15 cellular contexts compared by ENCODE assay signal in genomic region chr19:38261942-38262341, GRCh38. TPM values are rescaled to one million over a fixed set of nuclear protein-coding genes. Genes with fewer than 3 reads are reported as not detected.
DNase-seq lines count a peak whose midpoint lies in the region; ATAC-seq and TF ChIP-seq lines count a peak whose summit lies in the region.
"Not testable (repeated sequence)": the region's sequence is repeated elsewhere in the genome, so short reads cannot be mapped to it uniquely, and the experiment has no call there.
"Had no signal": no experiment of that assay in that cellular context is flagged by ENCODE, and none has a peak within 500 bp of the region (broad histone marks: within the 10 kb centered on the region; RNA-seq: fewer than 3 reads in every experiment).

No MANE protein-coding gene starts in this region.

- not testable (repeated sequence) for H2BK120ac ChIP-seq in trophoblast cell (ENCODE audit: insufficient read depth, low read length, poor library complexity)

- H3K27me3 Mint-ChIP-seq in endodermal cell (ENCODE audit: insufficient read depth); glutamatergic neuron (ENCODE audit: unreplicated experiment); stimulated activated memory B cell treated with anti-CD40 and anti-IgM and Interleukin-4, amounts not matched to agents 10 μg/mL and 1 μg/mL and 100 μg/mL, for 72 hours: not testable (repeated sequence)

- not testable (repeated sequence) for H3K4me3 Mint-ChIP-seq in endodermal cell; glutamatergic neuron (ENCODE audit: unreplicated experiment); stimulated activated memory B cell treated with anti-CD40 and anti-IgM and Interleukin-4, amounts not matched to agents 10 μg/mL and 1 μg/mL and 100 μg/mL, for 72 hours

- H2BK5ac ChIP-seq in trophoblast cell (ENCODE audit: low read depth, low read length, poor library complexity) = not testable (repeated sequence)

- H4K8ac ChIP-seq in trophoblast cell (ENCODE audit: low read depth, low read length) = not testable (repeated sequence)

- peaks cover 27% of the 10 kb centered on the region for H3K4me1 Mint-ChIP-seq in endodermal cell
- H3K4me1 Mint-ChIP-seq in glutamatergic neuron (ENCODE audit: low read depth, unreplicated experiment) = peaks cover 18% of the 10 kb centered on the region
- H3K4me1 Mint-ChIP-seq in stimulated activated memory B cell treated with anti-CD40 and anti-IgM and Interleukin-4, amounts not matched to agents 10 μg/mL and 1 μg/mL and 100 μg/mL, for 72 hours = peaks cover 49% of the 10 kb centered on the region

- H3K4me2 ChIP-seq in trophoblast cell (ENCODE audit: low read length) = not testable (repeated sequence)

- peaks cover 13% of the 10 kb centered on the region for H3K79me2 ChIP-seq in trophoblast cell (ENCODE audit: control insufficient read depth, insufficient read depth, low read length, poor library complexity)

- DNase-seq in ELF-1 (ENCODE audit: low read depth, low spot score) (peak; percentile 67), H7 (peak; percentile 13), endodermal cell (peak; percentile 66), trophoblast cell (peak; percentile 69 to 83)
- DNase-seq in RWPE2 (ENCODE audit: low spot score); glutamatergic neuron: not testable (repeated sequence)

- H3K4me1 ChIP-seq in RWPE2 (ENCODE audit: insufficient read depth, poor library complexity, severe bottlenecking) = peaks cover 16% of the 10 kb centered on the region
- not testable (repeated sequence) for H3K4me1 ChIP-seq in endodermal cell (ENCODE audit: control insufficient read depth, insufficient read depth, low read length)
- H3K4me1 ChIP-seq in trophoblast cell (ENCODE audit: control insufficient read depth in 1 of 2, insufficient read depth in 2 of 2, low read length in 2 of 2) = peaks cover 11 to 19% of the 10 kb centered on the region in 2 experiments

- not testable (repeated sequence) for H4K91ac ChIP-seq in trophoblast cell (ENCODE audit: low read depth, low read length)

- H3K4ac ChIP-seq in trophoblast cell (ENCODE audit: low read depth, low read length) = not testable (repeated sequence)

- H3K9me3 Mint-ChIP-seq in endodermal cell; glutamatergic neuron (ENCODE audit: unreplicated experiment); stimulated activated memory B cell treated with anti-CD40 and anti-IgM and Interleukin-4, amounts not matched to agents 10 μg/mL and 1 μg/mL and 100 μg/mL, for 72 hours: not testable (repeated sequence)

- not testable (repeated sequence) for H2BK12ac ChIP-seq in trophoblast cell (ENCODE audit: low read length)

- H3K79me1 ChIP-seq in trophoblast cell (ENCODE audit: low read length) = peaks cover 24% of the 10 kb centered on the region

- not testable (repeated sequence) for TF ChIP-seq CTCF in RWPE2 (IDR thresholded peaks at IDR 0.05; ENCODE audit: poor library complexity, severe bottlenecking); endodermal cell (conservative IDR thresholded peaks at IDR 0.05); glutamatergic neuron (IDR thresholded peaks at IDR 0.05; ENCODE audit: partially characterized antibody, unreplicated experiment)

- H3K9ac ChIP-seq in endodermal cell (ENCODE audit: extremely low read depth, low read length, poor library complexity, severe bottlenecking); trophoblast cell (ENCODE audit: low read length): not testable (repeated sequence)

- not testable (repeated sequence) for ATAC-seq in RWPE2 (ENCODE audit: low read depth); stimulated activated memory B cell treated with anti-CD40 and anti-IgM and Interleukin-4, amounts not matched to agents 10 μg/mL and 1 μg/mL and 100 μg/mL, for 72 hours

- H4K12ac ChIP-seq in trophoblast cell (ENCODE audit: low read depth, low read length) = not testable (repeated sequence)

- H2AK5ac ChIP-seq in trophoblast cell (ENCODE audit: low read length) = not testable (repeated sequence)

- H2AFZ ChIP-seq in trophoblast cell (ENCODE audit: insufficient read depth, low read length, poor library complexity) = not testable (repeated sequence)

- not testable (repeated sequence) for H3K27me3 ChIP-seq in H7 (ENCODE audit: control insufficient read depth, insufficient read depth, low read length); RWPE2 (ENCODE audit: insufficient read depth, poor library complexity, severe bottlenecking); endodermal cell (ENCODE audit: control insufficient read depth, insufficient read depth, low read length, poor library complexity, severe bottlenecking); trophoblast cell (ENCODE audit: insufficient read depth, low read length)

- H3K27ac ChIP-seq in RWPE2 (ENCODE audit: poor library complexity, severe bottlenecking) = peak overlapping the region; percentile 87
- not testable (repeated sequence) for H3K27ac ChIP-seq in endodermal cell (ENCODE audit: low read depth, low read length); trophoblast cell (ENCODE audit: low read depth, low read length)

- H3K14ac ChIP-seq in trophoblast cell (ENCODE audit: low read length) = not testable (repeated sequence)

- 94 to 96% methylated on average over 6 to 12 of the region's 12 CpGs for WGBS in endodermal cell (ENCODE audit: insufficient coverage in 1 of 2, insufficient read length in 1 of 2), 2 experiments
- WGBS in trophoblast cell (ENCODE audit: extremely low coverage, insufficient coverage, insufficient read length) = no CpG with 5 or more reads among the region's 12 CpGs

- not testable (repeated sequence) for H3K36me3 Mint-ChIP-seq in endodermal cell (ENCODE audit: low read depth); glutamatergic neuron (ENCODE audit: unreplicated experiment); stimulated activated memory B cell treated with anti-CD40 and anti-IgM and Interleukin-4, amounts not matched to agents 10 μg/mL and 1 μg/mL and 100 μg/mL, for 72 hours

- not testable (repeated sequence) for H3K23ac ChIP-seq in trophoblast cell (ENCODE audit: low read length)

- H3K27ac Mint-ChIP-seq in endodermal cell = not testable (repeated sequence)
- peak overlapping the region; percentile 70 for H3K27ac Mint-ChIP-seq in glutamatergic neuron (ENCODE audit: unreplicated experiment)
- peak overlapping the region; percentile 95 for H3K27ac Mint-ChIP-seq in stimulated activated memory B cell treated with anti-CD40 and anti-IgM and Interleukin-4, amounts not matched to agents 10 μg/mL and 1 μg/mL and 100 μg/mL, for 72 hours

- H3K9me3 ChIP-seq in RWPE2 (ENCODE audit: severe bottlenecking); endodermal cell (ENCODE audit: control insufficient read depth, low read length); trophoblast cell (ENCODE audit: insufficient read depth, low read depth, low read length): not testable (repeated sequence)

- not testable (repeated sequence) for H3K4me3 ChIP-seq in H7 (ENCODE audit: insufficient read depth, low read depth, low read length); RWPE2 (ENCODE audit: severe bottlenecking); endodermal cell (ENCODE audit: low read length); trophoblast cell (ENCODE audit: low read depth, low read length)

- H3K18ac ChIP-seq in trophoblast cell (ENCODE audit: low read length) = not testable (repeated sequence)

- H3K36me3 ChIP-seq in H7 (replicated peaks; ENCODE audit: control insufficient read depth, insufficient read depth, low read length); RWPE2 (ENCODE audit: low read depth); endodermal cell (ENCODE audit: control insufficient read depth, insufficient read depth, low read length); trophoblast cell (ENCODE audit: control insufficient read depth in 1 of 2, insufficient read depth in 2 of 2, low read length in 2 of 2): not testable (repeated sequence)

RNA-seq across cellular contexts. Expression of gene SPINT2, which starts 2.4 kb away (rescaled TPM):
- total RNA-seq in H7 (2014; rRNA removed; shearing (Covaris generic)) = 143 and 153 TPM in 2 replicates
- 100 to 1,000 TPM; 415 to 487 TPM for total RNA-seq in endodermal cell
- 136 TPM for polyA plus RNA-seq in endodermal cell (2013, experiment 1 of 2)
- 110 TPM for polyA plus RNA-seq in endodermal cell (2013, experiment 2 of 2)
- 78.9 TPM for total RNA-seq in glutamatergic neuron (ENCODE audit: unreplicated experiment)
- 307 and 320 TPM in 2 replicates for polyA plus RNA-seq in trophoblast cell (2013)
- total RNA-seq: A673 had no signal

RNA-seq across cellular contexts. Expression of gene PPP1R14A, which starts 5.8 kb away (rescaled TPM):
- 3.5 and 3.7 TPM in 2 replicates for total RNA-seq in H7 (2014; rRNA removed; shearing (Covaris generic))
- total RNA-seq in endodermal cell (10 to 100 TPM in 1 of 2 donors, 1 to 10 TPM in 1; 8.6 to 13.8 TPM), glutamatergic neuron (ENCODE audit: unreplicated experiment) (327 TPM)
- polyA plus RNA-seq in endodermal cell (2013, experiment 1 of 2) = 8.8 TPM
- polyA plus RNA-seq in endodermal cell (2013, experiment 2 of 2) = 7.4 TPM
- 13.5 and 14.3 TPM in 2 replicates for polyA plus RNA-seq in trophoblast cell (2013)
- total RNA-seq: A673; CD4-positive, alpha-beta memory T cell; Daoy; GM12878 had no signal
- polyA plus RNA-seq: CD14-positive monocyte; CD4-positive, alpha-beta memory T cell; CD4-positive, CD25-positive, alpha-beta regulatory T cell; CD8-positive, alpha-beta memory T cell; GM12878 had no signal

RNA-seq across cellular contexts. Expression of gene DPF1, which starts 37.9 kb away (rescaled TPM):
- total RNA-seq in H7 (2014; rRNA removed; shearing (Covaris generic)) = 3.0 and 5.5 TPM in 2 replicates
- 1 to 10 TPM; 3.3 to 4.5 TPM for total RNA-seq in endodermal cell
- 12.8 TPM for polyA plus RNA-seq in endodermal cell (2013, experiment 1 of 2)
- 14.5 TPM for polyA plus RNA-seq in endodermal cell (2013, experiment 2 of 2)
- 33.8 TPM for total RNA-seq in glutamatergic neuron (ENCODE audit: unreplicated experiment)
- 1.3 and 1.4 TPM in 2 replicates for polyA plus RNA-seq in trophoblast cell (2013)
- total RNA-seq: CD4-positive, alpha-beta memory T cell; CD4-positive, CD25-positive, alpha-beta regulatory T cell had no signal
- polyA plus RNA-seq: CD14-positive monocyte; CD4-positive, alpha-beta memory T cell; CD4-positive, CD25-positive, alpha-beta regulatory T cell; CD8-positive, alpha-beta memory T cell had no signal

RNA-seq across cellular contexts. Expression of gene C19orf33, which starts 42.1 kb away (rescaled TPM):
- total RNA-seq in H7 (2014; rRNA removed; shearing (Covaris generic)) = 5.1 and 11.1 TPM in 2 replicates
- total RNA-seq in endodermal cell (10 to 100 TPM in 1 of 2 donors, 1 to 10 TPM in 1; 2.9 to 13.2 TPM), glutamatergic neuron (ENCODE audit: unreplicated experiment) (1.1 TPM)
- not detected for polyA plus RNA-seq in endodermal cell (2013, experiment 1 of 2)
- polyA plus RNA-seq in endodermal cell (2013, experiment 2 of 2) = not detected
- polyA plus RNA-seq in trophoblast cell (2013) = 3.7 and 4.0 TPM in 2 replicates
- total RNA-seq: A673; CD4-positive, alpha-beta memory T cell; CD4-positive, CD25-positive, alpha-beta regulatory T cell; CD8-positive, alpha-beta memory T cell; G401 had no signal
- polyA plus RNA-seq: CD4-positive, alpha-beta memory T cell; CD4-positive, CD25-positive, alpha-beta regulatory T cell had no signal

RNA-seq across cellular contexts. Expression of gene YIF1B, which starts 53.8 kb away (rescaled TPM):
- 114 and 147 TPM in 2 replicates for total RNA-seq in H7 (2014; rRNA removed; shearing (Covaris generic))
- total RNA-seq in endodermal cell (10 to 100 TPM; 68.6 to 74.6 TPM), glutamatergic neuron (ENCODE audit: unreplicated experiment) (101 TPM)
- polyA plus RNA-seq in endodermal cell (2013, experiment 1 of 2) = 97.3 TPM
- 90.6 TPM for polyA plus RNA-seq in endodermal cell (2013, experiment 2 of 2)
- 60.0 and 60.1 TPM in 2 replicates for polyA plus RNA-seq in trophoblast cell (2013)

Comparison
In these comparisons a context has a peak if more than half of its experiments do, and no peak if none do; other contexts are left out.
1. RNA of gene PPP1R14A, which starts 5.8 kb away (total RNA-seq): 327 TPM in glutamatergic neuron (single experiment); 8.6 to 13.8 TPM in endodermal cell and 3.5 to 3.7 TPM in H7; every median in the first group is over 10 times any median in the second.